Comparison of ENCODE assay signal across 18 cellular contexts in genomic region chr1:79124756-79125155, GRCh38.
"Had no signal": no experiment of that assay in that cellular context is flagged by ENCODE, and none has a peak within 500 bp of the region (broad histone marks: within the 10 kb centered on the region; RNA-seq: fewer than 3 reads in every experiment).

No MANE protein-coding gene starts in this region.

- H3K27me3 ChIP-seq: colonic mucosa, gastrocnemius medialis, heart right ventricle had no signal

- H3K9ac ChIP-seq: parathyroid adenoma had no signal

- H2AFZ ChIP-seq: parathyroid adenoma had no signal

- H3K4me1 ChIP-seq: colonic mucosa, gastrocnemius medialis, heart right ventricle, left ventricle myocardium inferior, parathyroid adenoma had no signal

- H3K27ac ChIP-seq: colonic mucosa, gastrocnemius medialis, heart right ventricle, left ventricle myocardium inferior, parathyroid adenoma, skin epidermis had no signal

- H3K79me2 ChIP-seq: parathyroid adenoma had no signal

- FAIRE-seq: urothelium cell line had no signal

- ATAC-seq: activated CD4-positive, alpha-beta T cell treated with anti-CD3 and anti-CD28 coated beads for 36 hours; activated T-cell treated with anti-CD3 and anti-CD28 coated beads, Interleukin-2, amount 50 U/mL, for 72 hours; gastrocnemius medialis; heart right ventricle; stimulated activated naive CD8-positive, alpha-beta T cell treated with anti-CD3 and anti-CD28 coated beads, Interleukin-15, amount 100 ng/mL, for 72 hours had no signal

- H3K9me3 ChIP-seq: colonic mucosa, gastrocnemius medialis had no signal

- H3K36me3 ChIP-seq: colonic mucosa, gastrocnemius medialis, heart right ventricle, left ventricle myocardium inferior had no signal

- H3K4me3 ChIP-seq: colonic mucosa, gastrocnemius medialis, heart right ventricle, left ventricle myocardium inferior, skin epidermis had no signal

- DNase-seq: activated CD4-positive, alpha-beta memory T cell treated with anti-CD3 and anti-CD28 coated beads, Interleukin-2, amount 10 ng/mL, durations not matched to agents 7 days and 5 days; activated CD4-positive, alpha-beta T cell treated with anti-CD3 and anti-CD28 coated beads for 36 hours; activated CD8-positive, alpha-beta memory T cell treated with anti-CD3 and anti-CD28 coated beads, Interleukin-2, amount 50 U/mL, for 4 hours; activated gamma-delta T cell treated with Interleukin-2 at 50 U/mL for 16 hours; activated T-cell treated with anti-CD3 and anti-CD28 coated beads, Interleukin-2, amount 50 U/mL, for 72 hours; caudate nucleus; colonic mucosa; effector CD4-positive, alpha-beta T cell; gastrocnemius medialis; heart right ventricle; islet precursor cell; left ventricle myocardium inferior; mesendoderm; stimulated activated CD4-positive, alpha-beta T cell treated with anti-CD3 and anti-CD28 coated beads, Interleukin-4, amount 100 ng/mL, for 4 hours; stimulated activated naive CD8-positive, alpha-beta T cell treated with anti-CD3 and anti-CD28 coated beads, Interleukin-15, amount 100 ng/mL, for 72 hours had no signal
